Comparison of ENCODE assay signal across 23 cellular contexts in genomic region chr9:97517331-97518089, GRCh38. TPM values are rescaled to one million over a fixed set of nuclear protein-coding genes. Genes with fewer than 3 reads are reported as not detected.
A peak's percentile ranks its signal among the peaks of the same experiment; 100 is the strongest.
DNase-seq lines count a peak whose midpoint lies in the region; ATAC-seq and TF ChIP-seq lines count a peak whose summit lies in the region.
"Had no signal": no experiment of that assay in that cellular context is flagged by ENCODE, and none has a peak within 500 bp of the region (broad histone marks: within the 10 kb centered on the region; RNA-seq: fewer than 3 reads in every experiment).

No MANE protein-coding gene starts in this region.

- H3K36me3 ChIP-seq in cardiac muscle cell (no peaks in the 10 kb centered on the region), esophagus (ENCODE audit: control insufficient read depth in 2 of 2, insufficient read depth in 2 of 2, low read length in 1 of 2) (no peaks in the 10 kb centered on the region), upper lobe of left lung (no peaks in the 10 kb centered on the region)
- H3K36me3 ChIP-seq: neural progenitor cell, SJCRH30 had no signal

- 78 to 84% methylated on average over 14 of the region's 14 CpGs for WGBS in esophagus, 2 donors
- 84 to 90% methylated on average over 14 of the region's 14 CpGs for WGBS in upper lobe of left lung, 2 donors

- H3K9me3 ChIP-seq in cardiac muscle cell (ENCODE audit: low read depth) (no peaks in the 10 kb centered on the region), esophagus (ENCODE audit: control insufficient read depth in 2 of 2, insufficient read depth in 1 of 2, low read depth in 1 of 2, low read length in 1 of 2) (no peaks in the 10 kb centered on the region), upper lobe of left lung (no peaks in the 10 kb centered on the region)
- H3K9me3 ChIP-seq: SJCRH30 had no signal

- TF ChIP-seq POLR2A in upper lobe of left lung (IDR thresholded peaks at IDR 0.05), result no peak

- TF ChIP-seq EP300 in upper lobe of left lung (IDR thresholded peaks at IDR 0.05), result no peak

- no peaks in the 10 kb centered on the region for H3K27me3 ChIP-seq in cardiac muscle cell
- no peaks in the 10 kb centered on the region for H3K27me3 ChIP-seq in esophagus (ENCODE audit: control insufficient read depth in 1 of 2, insufficient read depth in 2 of 2, low read length in 2 of 2)
- no peaks in the 10 kb centered on the region for H3K27me3 ChIP-seq in upper lobe of left lung
- H3K27me3 ChIP-seq: neural progenitor cell, SJCRH30 had no signal

- intact Hi-C loops in cardiac septum (cut with DNase I) (no loop called here), sciatic nerve (cut with DNase I) (no loop called here)

- H3K4me1 ChIP-seq in cardiac muscle cell (ENCODE audit: low read depth), result peaks cover 56% of the 10 kb centered on the region
- peaks cover 0 to 5% of the 10 kb centered on the region in 2 donors for H3K4me1 ChIP-seq in esophagus (ENCODE audit: control insufficient read depth in 2 of 2, insufficient read depth in 2 of 2, low read length in 1 of 2)
- H3K4me1 ChIP-seq in upper lobe of left lung, result peaks cover 9 to 25% (median 20%) of the 10 kb centered on the region in 4 donors
- H3K4me1 ChIP-seq: foreskin keratinocyte, SJCRH30 had no signal

- DNase-seq in cardiac muscle cell (ENCODE audit: low read depth in 1 of 2, low spot score in 1 of 2) (no peak), cardiac septum (ENCODE audit: low spot score) (no peak), sciatic nerve (ENCODE audit: low spot score) (peak; percentile 33), upper lobe of left lung (no peak), NCI-H1417 treated with DMSO at 0.1 percent for 48 hours (lab: John Stamatoyannopoulos, UW) (no peak), RPMI8226 (no peak)
- DNase-seq: 8988T; activated CD4-positive, alpha-beta T cell treated with anti-CD3 and anti-CD28 coated beads for 1 hour; activated CD8-positive, alpha-beta T cell treated with anti-CD3 and anti-CD28 coated beads, Interleukin-2, amount 10 ng/mL, durations not matched to agents 7 days and 5 days; anterior cingulate cortex; CD4-positive, CD25-positive, alpha-beta regulatory T cell; cortex of kidney; effector memory CD8-positive, alpha-beta T cell; erythroblast; foreskin keratinocyte; GM23248; NCI-H510A; SJCRH30; stimulated activated CD4-positive, alpha-beta T cell treated with anti-CD3 and anti-CD28 coated beads, Interleukin-1b, Interleukin-23, amount 100 ng/mL, for 48 hours had no signal

- ATAC-seq in sciatic nerve, result no peak
- peak in 1 of 2 donors; percentile 5 for ATAC-seq in upper lobe of left lung (ENCODE audit: low FRiP score in 2 of 2)
- ATAC-seq in GM21526 (IDR thresholded peaks at IDR 0.05; ENCODE audit: low FRiP score, unreplicated experiment), result no peak
- ATAC-seq: activated CD8-positive, alpha-beta T cell treated with anti-CD3 and anti-CD28 coated beads, Interleukin-2, amount 10 ng/mL, durations not matched to agents 7 days and 5 days; effector memory CD8-positive, alpha-beta T cell; foreskin keratinocyte had no signal

- H3K4me3 ChIP-seq in cardiac muscle cell (no peak overlapping the region), esophagus (ENCODE audit: low read depth in 1 of 2, low read length in 2 of 2) (no peak overlapping the region), upper lobe of left lung (no peak overlapping the region)
- H3K4me3 ChIP-seq: GM23248, neural progenitor cell, SJCRH30, smooth muscle cell had no signal

- TF ChIP-seq CTCF in cardiac muscle cell (IDR thresholded peaks at IDR 0.05; ENCODE audit: low read depth, low read length) (no peak), upper lobe of left lung (IDR thresholded peaks at IDR 0.05) (no peak)

- H3K27ac ChIP-seq in cardiac muscle cell, result peak overlapping the region; percentile 64
- peak overlapping the region; percentile 16 to 35 for H3K27ac ChIP-seq in esophagus (ENCODE audit: low read depth in 2 of 2, low read length in 1 of 2)
- peak overlapping the region in 3 of 4 donors; percentile 61 to 83 (median 78) for H3K27ac ChIP-seq in upper lobe of left lung
- H3K27ac ChIP-seq: foreskin keratinocyte, GM23248, neural progenitor cell, SJCRH30 had no signal

RNA-seq across cellular contexts. Expression of gene TMOD1, which starts 16.0 kb away (rescaled TPM):
- total RNA-seq in cardiac muscle cell (61.4 and 75.7 TPM in 2 replicates), cardiac septum (151 TPM), sciatic nerve (25.3 TPM), upper lobe of left lung (10 to 100 TPM in 1 of 6 donors, 1 to 10 TPM in 5; 4.4 to 12.6 (median 8.8) TPM)
- polyA plus RNA-seq in cardiac muscle cell (168 and 219 TPM in 2 replicates), esophagus (1 to 10 TPM; 3.2 to 7.1 TPM)
- total RNA-seq: foreskin keratinocyte had no signal
- polyA plus RNA-seq: foreskin keratinocyte had no signal

Comparison
In these comparisons a context has a peak if more than half of its experiments do, and no peak if none do; other contexts are left out.
1. H3K27ac ChIP-seq: peak in every context shown above with its lines; median percentile 78 in upper lobe of left lung; 64 in cardiac muscle cell; 26 in esophagus.